13 cellular contexts compared by ENCODE assay signal in the genomic region with DNA sequence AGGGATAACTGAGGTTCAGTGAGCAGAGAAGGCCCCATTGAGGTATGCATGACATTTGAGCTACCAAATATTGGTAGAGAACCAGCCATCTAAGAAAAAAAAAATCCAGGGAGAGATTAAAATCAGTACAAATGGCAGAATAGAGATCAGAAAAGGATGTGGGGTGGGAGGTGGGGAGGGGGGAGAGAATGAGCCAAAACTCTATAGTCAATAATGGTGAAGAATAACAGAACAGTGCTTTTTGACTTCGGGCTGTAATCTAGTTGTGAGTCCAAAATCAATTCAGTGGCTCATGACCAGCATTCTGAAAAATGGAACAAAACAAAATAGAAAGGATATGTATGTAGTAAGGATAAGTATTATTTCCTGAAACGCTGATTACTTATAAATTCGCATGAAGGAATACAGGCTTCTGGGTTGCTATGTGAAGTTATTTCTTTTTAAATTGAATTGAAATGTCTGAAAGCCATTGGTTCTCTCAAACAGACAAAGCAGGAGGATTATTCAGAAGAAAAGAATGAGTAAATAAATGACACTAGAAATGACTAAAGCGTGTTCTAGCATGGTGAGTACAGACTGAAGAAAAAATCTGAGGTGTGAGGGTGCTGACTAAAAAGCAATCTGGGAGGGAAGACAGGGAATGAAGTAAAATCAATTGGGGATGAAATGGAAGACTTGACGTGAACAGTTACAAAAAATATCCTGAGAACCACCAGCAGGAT.
DNase-seq lines count a peak whose midpoint lies in the region; ATAC-seq and TF ChIP-seq lines count a peak whose summit lies in the region.
"Had no signal": no experiment of that assay in that cellular context is flagged by ENCODE, and none has a peak within 500 bp of the region (broad histone marks: within the 10 kb centered on the region; RNA-seq: fewer than 3 reads in every experiment).

No MANE protein-coding gene starts in this region.

- no peak overlapping the region for H2BK5ac ChIP-seq in mesenchymal stem cell (ENCODE audit: low read depth, low read length, poor library complexity, severe bottlenecking)

- no peak overlapping the region for H3K27ac ChIP-seq in CD4-positive, alpha-beta T cell (ENCODE audit: low read depth, low read length)
- H3K27ac ChIP-seq in HCT116 (ENCODE audit: low read depth, low read length) (no peak overlapping the region), mesenchymal stem cell (ENCODE audit: low read length, poor library complexity, severe bottlenecking) (peak overlapping the region; percentile 2)
- H3K27ac ChIP-seq: spleen, thyroid gland had no signal

- peaks cover 71% of the 10 kb centered on the region for H3K36me3 Mint-ChIP-seq in CD4-positive, alpha-beta T cell (ENCODE audit: low read depth)
- peaks cover 39% of the 10 kb centered on the region for H3K36me3 Mint-ChIP-seq in effector memory CD8-positive, alpha-beta T cell (ENCODE audit: insufficient read depth)

- TF ChIP-seq CTCF in CD4-positive, alpha-beta T cell (IDR thresholded peaks at IDR 0.05), result no peak
- no peak for TF ChIP-seq CTCF in HCT116 (IDR thresholded peaks at IDR 0.05 in 2 of 3, conservative IDR thresholded peaks at IDR 0.05 in 1 of 3; ENCODE audit: borderline replicate concordance in 1 of 3, insufficient read depth in 1 of 3, low read depth in 2 of 3, low read length in 2 of 3)
- TF ChIP-seq CTCF in astrocyte of the spinal cord (IDR thresholded peaks at IDR 0.05; ENCODE audit: low read depth, low read length), result no peak

- H3K36me3 ChIP-seq in HCT116 (ENCODE audit: control insufficient read depth in 1 of 2, insufficient read depth in 2 of 2, low read length in 2 of 2) (0 out of 4 replicates have a peak, but pooled peaks cover 0 to 4% of the 10 kb centered on the region in 2 experiments), mesenchymal stem cell (ENCODE audit: control insufficient read depth in 1 of 2, insufficient read depth in 2 of 2, low read depth in 1 of 2, low read length in 2 of 2) (peaks cover 4 to 78% of the 10 kb centered on the region in 2 experiments)
- H3K36me3 ChIP-seq: thyroid gland had no signal

- intact Hi-C loops in CD4-positive, alpha-beta T cell (cut with DNase I, micrococcal nuclease), result loop anchor here in 1 of 2 experiments (5.0 kb wide), 1 partner anchor 61 kb away; no protein-coding TSS in a partner anchor
- intact Hi-C loops in HCT116 (cut with micrococcal nuclease), result no loop called here

- H2AFZ ChIP-seq in HCT116 (ENCODE audit: low read depth, low read length, poor library complexity, severe bottlenecking), result no peak overlapping the region
- H2AFZ ChIP-seq in mesenchymal stem cell (ENCODE audit: low read depth, low read length), result no peak overlapping the region

- POLR2A ChIA-PET in CD4-positive, alpha-beta T cell (lab: Charles Lee), result no interaction called here
- POLR2A ChIA-PET in HCT116 (lab: Charles Lee), result interaction anchor here (1.0 kb wide), 1 partner anchor 16 kb away, joined by 3 read pairs; no protein-coding TSS in a partner anchor

- WGBS in mesenchymal stem cell, result 71% methylated on average over 4 of the region's 5 CpGs

- H4K20me1 ChIP-seq in HCT116 (ENCODE audit: insufficient read depth), result no peaks in the 10 kb centered on the region

- H3K4me3 ChIP-seq in HCT116 (replicated peaks in 1 of 2; ENCODE audit: low read depth in 1 of 2, low read length in 2 of 2), result no peak overlapping the region
- H3K4me3 ChIP-seq in astrocyte of the spinal cord (ENCODE audit: low read depth, low read length), result no peak overlapping the region
- no peak overlapping the region for H3K4me3 ChIP-seq in mesenchymal stem cell (ENCODE audit: insufficient read depth in 1 of 2, low read depth in 1 of 2, low read length in 2 of 2)
- H3K4me3 ChIP-seq: spleen, thyroid gland had no signal

- H3K18ac ChIP-seq in mesenchymal stem cell (ENCODE audit: low read depth in 1 of 2, low read length in 2 of 2), result peak overlapping the region in 1 of 2 experiments; percentile 54

- no peaks in the 10 kb centered on the region for H3K27me3 ChIP-seq in CD4-positive, alpha-beta T cell (ENCODE audit: control insufficient read depth, insufficient read depth, low read length)
- H3K27me3 ChIP-seq in HCT116 (ENCODE audit: insufficient read depth, low read length) (no peaks in the 10 kb centered on the region), mesenchymal stem cell (ENCODE audit: control insufficient read depth in 1 of 2, insufficient read depth in 1 of 2, low read length in 2 of 2) (no peaks in the 10 kb centered on the region)
- H3K27me3 ChIP-seq: spleen, thyroid gland had no signal

- H3K4me1 Mint-ChIP-seq in CD4-positive, alpha-beta T cell (ENCODE audit: low read depth), result peaks cover 23% of the 10 kb centered on the region
- H3K4me1 Mint-ChIP-seq in effector memory CD8-positive, alpha-beta T cell (ENCODE audit: low read depth in 2 of 2), result peaks cover 9 to 24% of the 10 kb centered on the region in 2 donors
- H3K4me1 Mint-ChIP-seq: activated naive CD4-positive, alpha-beta T cell treated with anti-CD3 and anti-CD28 coated beads, Interleukin-2, amount 10 ng/mL, durations not matched to agents 7 days and 5 days; neural crest cell had no signal

- no peaks in the 10 kb centered on the region for H3K9me3 ChIP-seq in CD4-positive, alpha-beta T cell (ENCODE audit: control insufficient read depth, low read length)
- no peaks in the 10 kb centered on the region for H3K9me3 ChIP-seq in HCT116 (ENCODE audit: control insufficient read depth in 1 of 2, insufficient read depth in 1 of 2, low read depth in 1 of 2, low read length in 2 of 2)
- no peaks in the 10 kb centered on the region for H3K9me3 ChIP-seq in mesenchymal stem cell (ENCODE audit: control insufficient read depth, low read length)
- H3K9me3 ChIP-seq: spleen, thyroid gland had no signal

- H2BK120ac ChIP-seq in mesenchymal stem cell (ENCODE audit: low read depth, low read length), result no peak overlapping the region

- ATAC-seq in CD4-positive, alpha-beta T cell (ENCODE audit: poor library complexity), result no peak
- ATAC-seq in HCT116 (no peak), GM18868 (IDR thresholded peaks at IDR 0.05; ENCODE audit: unreplicated experiment) (no peak)
- no peak for ATAC-seq in effector memory CD8-positive, alpha-beta T cell (replicated peaks)

- H3K4me1 ChIP-seq in HCT116 (ENCODE audit: control insufficient read depth in 1 of 2, insufficient read depth in 2 of 2, low read length in 2 of 2), result no peaks in the 10 kb centered on the region
- no peaks in the 10 kb centered on the region for H3K4me1 ChIP-seq in mesenchymal stem cell (ENCODE audit: control insufficient read depth, insufficient read depth, low read depth, low read length)
- H3K4me1 ChIP-seq: spleen, thyroid gland had no signal

- H3K4ac ChIP-seq in mesenchymal stem cell (ENCODE audit: low read depth in 1 of 2, low read length in 2 of 2), result no peak overlapping the region

- no peak overlapping the region for H4K8ac ChIP-seq in mesenchymal stem cell (ENCODE audit: low read length)

- H3K9ac ChIP-seq in HCT116 (ENCODE audit: low read length) (no peak overlapping the region), mesenchymal stem cell (ENCODE audit: low read length) (no peak overlapping the region)

- CTCF ChIA-PET in CD4-positive, alpha-beta T cell (lab: Charles Lee), result no interaction called here
- CTCF ChIA-PET in HCT116 (lab: Charles Lee), result no interaction called here

- no peak overlapping the region for H2BK12ac ChIP-seq in mesenchymal stem cell (ENCODE audit: low read length in 2 of 2)

- H3K4me3 Mint-ChIP-seq in CD4-positive, alpha-beta T cell, result no peak overlapping the region
- H3K4me3 Mint-ChIP-seq in effector memory CD8-positive, alpha-beta T cell, result no peak overlapping the region
- H3K4me3 Mint-ChIP-seq: activated CD4-positive, alpha-beta T cell treated with anti-CD3 and anti-CD28 coated beads, Interleukin-2, amount 10 ng/mL, durations not matched to agents 7 days and 5 days; activated naive CD4-positive, alpha-beta T cell treated with anti-CD3 and anti-CD28 coated beads, Interleukin-2, amount 10 ng/mL, durations not matched to agents 7 days and 5 days; neural crest cell had no signal

- H3K14ac ChIP-seq in mesenchymal stem cell (ENCODE audit: low read length in 2 of 2), result no peak overlapping the region

- no TSS peak for BruUV-seq in HCT116 (replicated peaks; lab: Mats Ljungman, UMichigan)

- 0 out of 2 replicates have a peak, but pooled peaks cover 3% of the 10 kb centered on the region for H3K79me2 ChIP-seq in HCT116 (ENCODE audit: insufficient read depth, low read length)

- no peaks in the 10 kb centered on the region for H3K9me3 Mint-ChIP-seq in CD4-positive, alpha-beta T cell
- H3K9me3 Mint-ChIP-seq in effector memory CD8-positive, alpha-beta T cell, result no peaks in the 10 kb centered on the region
- H3K9me3 Mint-ChIP-seq: activated naive CD4-positive, alpha-beta T cell treated with anti-CD3 and anti-CD28 coated beads, Interleukin-2, amount 10 ng/mL, durations not matched to agents 7 days and 5 days; neural crest cell had no signal

- H2BK15ac ChIP-seq in mesenchymal stem cell (ENCODE audit: low read depth, poor library complexity, severe bottlenecking), result no peak overlapping the region

- no peak overlapping the region for H4K91ac ChIP-seq in mesenchymal stem cell (ENCODE audit: low read length)

- RAD21 ChIA-PET in HCT116 (lab: Charles Lee; ENCODE audit: low non-redundant PET in 1 of 2, low total read pairs in 2 of 2, uncharacterized antibody in 2 of 2, unreplicated experiment in 2 of 2), result no interaction called here

- no peaks in the 10 kb centered on the region for H3K9me2 ChIP-seq in HCT116 (ENCODE audit: insufficient read depth)

- no peak for DNase-seq in CD4-positive, alpha-beta T cell
- DNase-seq in HCT116 (ENCODE audit: low read depth, low spot score) (no peak), astrocyte of the spinal cord (ENCODE audit: low read depth, low spot score) (peak; percentile 51), mesenchymal stem cell (peak; percentile 73), LoVo (ENCODE audit: low spot score) (no peak), cerebellar cortex (ENCODE audit: low spot score) (no peak)
- DNase-seq in effector memory CD8-positive, alpha-beta T cell, result no peak
- DNase-seq: activated CD4-positive, alpha-beta T cell treated with anti-CD3 and anti-CD28 coated beads, Interleukin-2, amount 10 ng/mL, durations not matched to agents 7 days and 5 days; activated naive CD4-positive, alpha-beta T cell treated with anti-CD3 and anti-CD28 coated beads, Interleukin-2, amount 10 ng/mL, durations not matched to agents 7 days and 5 days; spleen; thyroid gland had no signal

- peaks cover 5% of the 10 kb centered on the region for H3K79me1 ChIP-seq in mesenchymal stem cell (replicated peaks; ENCODE audit: low read length, poor library complexity, severe bottlenecking)

- TF ChIP-seq POLR2A in HCT116 (IDR thresholded peaks at IDR 0.05; ENCODE audit: borderline replicate concordance, extremely low read depth, insufficient read depth, insufficient read length), result no peak

- no peak overlapping the region for H2AK5ac ChIP-seq in mesenchymal stem cell (ENCODE audit: low read length, severe bottlenecking)

- H3K4me2 ChIP-seq in HCT116 (ENCODE audit: low read length), result no peak overlapping the region
- no peak overlapping the region for H3K4me2 ChIP-seq in mesenchymal stem cell (ENCODE audit: low read length, poor library complexity, severe bottlenecking)

- H3K27ac Mint-ChIP-seq in CD4-positive, alpha-beta T cell, result peak overlapping the region; percentile 6
- H3K27ac Mint-ChIP-seq in effector memory CD8-positive, alpha-beta T cell, result peak overlapping the region in 1 of 2 donors; percentile 86
- H3K27ac Mint-ChIP-seq: activated CD4-positive, alpha-beta T cell treated with anti-CD3 and anti-CD28 coated beads, Interleukin-2, amount 10 ng/mL, durations not matched to agents 7 days and 5 days; activated naive CD4-positive, alpha-beta T cell treated with anti-CD3 and anti-CD28 coated beads, Interleukin-2, amount 10 ng/mL, durations not matched to agents 7 days and 5 days had no signal

- in situ Hi-C loops in astrocyte of the spinal cord (cut with HindIII; ENCODE audit: low sequenced_read_pairs), result no loop called here

- no peak overlapping the region for H3K23ac ChIP-seq in mesenchymal stem cell (ENCODE audit: low read length in 2 of 2)

- no peak for TF ChIP-seq RAD21 in HCT116 (IDR thresholded peaks at IDR 0.05; ENCODE audit: low read depth)

- no peaks in the 10 kb centered on the region for H3K27me3 Mint-ChIP-seq in CD4-positive, alpha-beta T cell
- H3K27me3 Mint-ChIP-seq in effector memory CD8-positive, alpha-beta T cell, result no peaks in the 10 kb centered on the region
- H3K27me3 Mint-ChIP-seq: activated CD4-positive, alpha-beta T cell treated with anti-CD3 and anti-CD28 coated beads, Interleukin-2, amount 10 ng/mL, durations not matched to agents 7 days and 5 days; activated naive CD4-positive, alpha-beta T cell treated with anti-CD3 and anti-CD28 coated beads, Interleukin-2, amount 10 ng/mL, durations not matched to agents 7 days and 5 days had no signal

Comparison
In these comparisons a context has a peak if more than half of its experiments do, and no peak if none do; other contexts are left out.
1. DNase-seq: peak in astrocyte of the spinal cord (single experiment) and mesenchymal stem cell (single experiment); none in CD4-positive, alpha-beta T cell (0 of 10), HCT116 (single experiment), LoVo (single experiment), effector memory CD8-positive, alpha-beta T cell (0 of 3) and cerebellar cortex (single experiment).